8 cellular contexts compared by ENCODE assay signal in the genomic region with DNA sequence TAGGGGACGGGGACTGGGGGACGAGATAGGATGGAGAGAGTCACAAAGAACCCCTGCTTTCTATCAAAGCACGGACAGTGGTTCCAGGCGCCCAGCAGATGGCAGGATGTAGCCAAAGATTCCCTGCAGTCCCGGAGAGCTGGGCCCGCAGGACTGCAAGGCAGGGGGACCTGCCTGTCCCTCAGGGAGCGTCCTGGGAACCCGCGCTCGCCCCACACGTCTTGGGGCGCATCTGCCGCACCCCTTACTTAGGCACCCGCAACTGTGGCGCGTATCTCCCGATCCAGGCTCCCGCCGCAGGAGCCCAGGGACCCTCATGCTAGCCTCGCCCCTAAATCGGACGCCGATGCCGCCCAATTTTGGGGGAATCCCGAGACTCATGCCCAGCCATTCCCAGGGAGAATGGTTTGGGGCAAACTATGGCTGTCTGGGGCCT. TPM values are rescaled to one million over a fixed set of nuclear protein-coding genes. Genes with fewer than 3 reads are reported as not detected.
DNase-seq lines count a peak whose midpoint lies in the region; ATAC-seq, FAIRE-seq and TF ChIP-seq lines count a peak whose summit lies in the region.

No MANE protein-coding gene starts in this region.

- SMC1A ChIA-PET in GM12878 (lab: Charles Lee; ENCODE audit: uncharacterized antibody, unreplicated experiment): no interaction called here

- H3K4me1 Mint-ChIP-seq in progenitor cell of endocrine pancreas (ENCODE audit: low read depth): peaks cover 6% of the 10 kb centered on the region

- no TSS peak for BruUV-seq in GM12878 (replicated peaks; lab: Mats Ljungman, UMichigan)

- no peaks in the 10 kb centered on the region for H3K9me3 Mint-ChIP-seq in progenitor cell of endocrine pancreas (ENCODE audit: low read depth)

- H3K4me1 ChIP-seq in DND-41 (ENCODE audit: insufficient read depth, low read length) (peaks cover 38% of the 10 kb centered on the region), GM12878 (ENCODE audit: control insufficient read depth, insufficient read depth, low read length) (no peaks in the 10 kb centered on the region)

- TF ChIP-seq EP300 in GM12878 (IDR thresholded peaks at IDR 0.05; ENCODE audit: borderline replicate concordance in 1 of 2, control insufficient read depth in 1 of 2, low read depth in 2 of 2, low read length in 2 of 2): no peak

- peaks cover 21% of the 10 kb centered on the region for H3K79me2 ChIP-seq in DND-41 (ENCODE audit: insufficient read depth, low read length)
- H3K79me2 ChIP-seq in GM12878 (ENCODE audit: control insufficient read depth, insufficient read depth, low read length): no peaks in the 10 kb centered on the region

- H3K9ac ChIP-seq in DND-41 (ENCODE audit: low read depth, low read length): peak overlapping the region; percentile 71
- no peak overlapping the region for H3K9ac ChIP-seq in GM12878 (ENCODE audit: control insufficient read depth, insufficient read depth, low read length)

- H3K27ac ChIP-seq in DND-41 (ENCODE audit: low read length) (peak overlapping the region; percentile 73), GM12878 (ENCODE audit: control insufficient read depth, insufficient read depth) (no peak overlapping the region)

- FAIRE-seq in GM12878 (lab: Jason Lieb, UNC): no peak

- ATAC-seq in DND-41 (ENCODE audit: insufficient read depth, low read depth) (peak; percentile 49), GM12878 (peak; percentile 66), GM19324 (IDR thresholded peaks at IDR 0.05; ENCODE audit: low FRiP score, unreplicated experiment) (no peak)

- no peak for TF ChIP-seq POLR2A in GM12878 (IDR thresholded peaks at IDR 0.05; ENCODE audit: low read depth, low read length)

- peak overlapping the region; percentile 80 for H3K4me2 ChIP-seq in DND-41 (ENCODE audit: insufficient read depth, low read length)
- H3K4me2 ChIP-seq in GM12878 (ENCODE audit: control insufficient read depth, insufficient read depth): peak overlapping the region; percentile 55; the same call in 1 of the 2 replicates

- H3K27me3 ChIP-seq in DND-41 (ENCODE audit: insufficient read depth, low read length, poor library complexity): peaks cover 4% of the 10 kb centered on the region
- H3K27me3 ChIP-seq in GM12878 (replicated peaks in 1 of 2; ENCODE audit: control insufficient read depth in 2 of 2, insufficient read depth in 2 of 2, low read length in 1 of 2): peaks cover 5 to 12% of the 10 kb centered on the region in 2 experiments

- intact Hi-C loops in GM12878 (cut with micrococcal nuclease; ENCODE audit: unreplicated experiment): no loop called here

- TF ChIP-seq RAD21 in GM12878 (IDR thresholded peaks at IDR 0.05; ENCODE audit: insufficient read depth, low read depth, low read length): peak; percentile 58

- H3K4me3 Mint-ChIP-seq in progenitor cell of endocrine pancreas (ENCODE audit: low read depth): peak overlapping the region; percentile 81

- H3K36me3 ChIP-seq in DND-41 (ENCODE audit: insufficient read depth, low read length) (no peaks in the 10 kb centered on the region), GM12878 (ENCODE audit: control insufficient read depth in 2 of 2, insufficient read depth in 2 of 2, low read length in 1 of 2) (no peaks in the 10 kb centered on the region)

- no peaks in the 10 kb centered on the region for H3K9me3 ChIP-seq in DND-41 (ENCODE audit: insufficient read depth, low read length, severe bottlenecking)
- no peaks in the 10 kb centered on the region; the same call in 2 of the 3 replicates for H3K9me3 ChIP-seq in GM12878 (replicated peaks; ENCODE audit: control insufficient read depth, insufficient read depth, low read length)

- H3K27ac Mint-ChIP-seq in progenitor cell of endocrine pancreas: no peak overlapping the region

- H3K4me3 ChIP-seq in DND-41 (ENCODE audit: low read depth in 1 of 2, low read length in 2 of 2) (peak overlapping the region; percentile 33 to 61; a peak in 3 of 4 replicates), GM12878 (no peak overlapping the region)

- TF ChIP-seq CTCF in DND-41 (IDR thresholded peaks at IDR 0.05; ENCODE audit: borderline replicate concordance, extremely low read depth, low read length, poor library complexity, severe bottlenecking): peak; percentile 85
- TF ChIP-seq CTCF in GM12878 (IDR thresholded peaks at IDR 0.05 in 2 of 3, conservative IDR thresholded peaks at IDR 0.05 in 1 of 3; ENCODE audit: control insufficient read depth in 2 of 3, extremely low read depth in 1 of 3, insufficient read depth in 1 of 3, low read depth in 3 of 3, low read length in 3 of 3): peak; percentile 37 to 59 (median 44); a peak in 4 of 6 replicates
- TF ChIP-seq CTCF in progenitor cell of endocrine pancreas (IDR thresholded peaks at IDR 0.05; ENCODE audit: unreplicated experiment): peak; percentile 78

- CTCF ChIA-PET in HEK293T (lab: Yijun Ruan, JAX) (interaction anchor here (0.6 to 1.3 kb wide), 4 partner anchors 186 to 740 kb away, joined by 3 to 5 read pairs (median 4); no protein-coding TSS in a partner anchor), GM12878 (lab: Yijun Ruan, JAX) (no interaction called here)

- H3K27me3 Mint-ChIP-seq in progenitor cell of endocrine pancreas: peaks cover 61% of the 10 kb centered on the region

- peaks cover 6% of the 10 kb centered on the region; the same call in 1 of the 2 replicates for H4K20me1 ChIP-seq in DND-41 (ENCODE audit: insufficient read depth, low read length)
- H4K20me1 ChIP-seq in GM12878 (ENCODE audit: control insufficient read depth, insufficient read depth): no peaks in the 10 kb centered on the region

- H3K36me3 Mint-ChIP-seq in progenitor cell of endocrine pancreas (ENCODE audit: insufficient read depth): no peaks in the 10 kb centered on the region

- peak overlapping the region; percentile 74 for H2AFZ ChIP-seq in DND-41 (ENCODE audit: low read depth, low read length)
- H2AFZ ChIP-seq in GM12878 (ENCODE audit: control insufficient read depth, low read depth, low read length): no peak overlapping the region

- peak; percentile 61 for DNase-seq in DND-41
- peak; percentile 82 for DNase-seq in HEK293T (ENCODE audit: extremely low spot score)
- peak; percentile 90 for DNase-seq in NCI-H82 (lab: John Stamatoyannopoulos, UW)
- DNase-seq in GM12878 (ENCODE audit: low read depth, low spot score): no peak
- DNase-seq in hypothalamus (lab: John Stamatoyannopoulos, UW): peak in 42 of 51 donors; percentile 9 to 82 (median 50)
- peak; percentile 47 for DNase-seq in progenitor cell of endocrine pancreas (ENCODE audit: low spot score, unreplicated experiment)
- no peak for DNase-seq in NOMO-1 treated with DMSO at 0.1 percent for 48 hours (lab: John Stamatoyannopoulos, UW; ENCODE audit: unreplicated experiment)

- 1% methylated on average over 25 of the region's 25 CpGs for WGBS in GM12878 (ENCODE audit: insufficient coverage, insufficient replicate concordance, low lambda C conversion rate, missing lambda C conversion rate)

- RAD21 ChIA-PET in GM12878 (lab: Charles Lee; ENCODE audit: unreplicated experiment): no interaction called here

- POLR2A ChIA-PET in HEK293T (lab: Yijun Ruan, JAX) (no interaction called here), GM12878 (lab: Charles Lee) (no interaction called here)

- in situ Hi-C loops in GM12878 (cut with MboI): no loop called here

TF ChIP-seq in HEK293T, 16 proteins besides CTCF, POLR2A, EP300 and RAD21 (continues in another document):
- no peak for TF ChIP-seq HDGF (IDR thresholded peaks at IDR 0.05; ENCODE audit: borderline replicate concordance)
- TF ChIP-seq CTBP1 (IDR thresholded peaks at IDR 0.05; ENCODE audit: borderline replicate concordance): no peak
- TF ChIP-seq SP1 (IDR thresholded peaks at IDR 0.05): no peak
- no peak for TF ChIP-seq BHLHE40 (IDR thresholded peaks at IDR 0.05; ENCODE audit: borderline replicate concordance)

TF ChIP-seq in GM12878, 131 proteins besides CTCF, POLR2A, EP300 and RAD21:
- TF ChIP-seq RELA (IDR thresholded peaks at IDR 0.05; ENCODE audit: borderline replicate concordance, partially characterized antibody): no peak
- TF ChIP-seq SMC3 (IDR thresholded peaks at IDR 0.05; ENCODE audit: borderline replicate concordance, low read length): peak; percentile 43; the same call in 1 of the 2 replicates

RNA-seq across cellular contexts. Expression of a gene that starts 0.7 kb away (rescaled TPM):
- not detected in 2 replicates for total RNA-seq in GM12878 (2013; cell fraction: nucleolus; rRNA removed)
- not detected in 2 replicates for total RNA-seq in GM12878 (2014; rRNA removed)
- total RNA-seq in GM12878 (2014; rRNA removed; fragmentation: Illumina TruSeq; extraction: Trizol): 0.04 TPM in 1 of 2 replicates, not detected in the other
- not detected in 2 replicates for total RNA-seq in GM12878 (2021)
- not detected for polyA plus RNA-seq in GM12878 (2011; ENCODE audit: low read depth)
- polyA plus RNA-seq in GM12878 (2011; rRNA removed): not detected in 2 replicates
- not detected in 2 replicates for polyA plus RNA-seq in GM12878 (2011; cell fraction: cytosol; rRNA removed)
- polyA plus RNA-seq in GM12878 (2011; cell fraction: nucleus; rRNA removed): not detected in 2 replicates
- 0.12 and 0.17 TPM in 2 replicates for polyA plus RNA-seq in GM12878 (2012)
- polyA plus RNA-seq in GM12878 (2014; fragmentation: Illumina TruSeq; extraction: Trizol): not detected in 2 replicates
- not detected for polyA plus RNA-seq in GM12878 (2014; fragmentation: Nextera tagmentation; extraction: Ambion mirVana)
- polyA plus RNA-seq in GM12878 (2014; rRNA removed): 0.12 TPM in 1 of 2 replicates, not detected in the other
- polyA plus RNA-seq in GM12878 (2016; fragmentation: Nextera tagmentation; extraction: Ambion mirVana): under 1 TPM in 1 of 2 experiments, not detected in 1; 0.08 TPM
- not detected in 2 replicates for polyA minus RNA-seq in GM12878 (2011; rRNA and poly(A)+ RNA removed)
- not detected in 2 replicates for polyA minus RNA-seq in GM12878 (2011; cell fraction: cytosol; rRNA and poly(A)+ RNA removed)
- polyA minus RNA-seq in GM12878 (2011; cell fraction: nucleus; rRNA and poly(A)+ RNA removed): not detected in 2 replicates
- 0.24 and 0.36 TPM in 2 replicates for total RNA-seq in progenitor cell of endocrine pancreas

RNA-seq across cellular contexts. Expression of a gene that starts 31.3 kb away (rescaled TPM):
- not detected in 2 replicates for total RNA-seq in GM12878 (2013; cell fraction: nucleolus; rRNA removed)
- total RNA-seq in GM12878 (2014; rRNA removed): not detected in 2 replicates
- not detected in 2 replicates for total RNA-seq in GM12878 (2014; rRNA removed; fragmentation: Illumina TruSeq; extraction: Trizol)
- not detected in 2 replicates for total RNA-seq in GM12878 (2021)
- polyA plus RNA-seq in GM12878 (2011; ENCODE audit: low read depth): not detected
- polyA plus RNA-seq in GM12878 (2011; rRNA removed): not detected in 2 replicates
- polyA plus RNA-seq in GM12878 (2011; cell fraction: cytosol; rRNA removed): not detected in 2 replicates
- not detected in 2 replicates for polyA plus RNA-seq in GM12878 (2011; cell fraction: nucleus; rRNA removed)
- polyA plus RNA-seq in GM12878 (2012): not detected in 2 replicates
- not detected in 2 replicates for polyA plus RNA-seq in GM12878 (2014; fragmentation: Illumina TruSeq; extraction: Trizol)
- not detected for polyA plus RNA-seq in GM12878 (2014; fragmentation: Nextera tagmentation; extraction: Ambion mirVana)
- not detected in 2 replicates for polyA plus RNA-seq in GM12878 (2014; rRNA removed)
- polyA plus RNA-seq in GM12878 (2016; fragmentation: Nextera tagmentation; extraction: Ambion mirVana): not detected
- not detected in 2 replicates for polyA minus RNA-seq in GM12878 (2011; rRNA and poly(A)+ RNA removed)
- not detected in 2 replicates for polyA minus RNA-seq in GM12878 (2011; cell fraction: cytosol; rRNA and poly(A)+ RNA removed)
- not detected in 2 replicates for polyA minus RNA-seq in GM12878 (2011; cell fraction: nucleus; rRNA and poly(A)+ RNA removed)
- 1.2 TPM in 2 replicates for total RNA-seq in progenitor cell of endocrine pancreas

Comparison
In these comparisons a context has a peak if more than half of its experiments do, and no peak if none do; other contexts are left out.
1. DNase-seq: peak in DND-41 (single experiment), HEK293T (single experiment), NCI-H82 (single experiment), hypothalamus (42 of 51) and progenitor cell of endocrine pancreas (single experiment); none in GM12878 (single experiment) and NOMO-1 treated with DMSO at 0.1 percent for 48 hours (single experiment).
2. Peak in every context shown above with its lines, with median percentiles within 50 percentile points of each other: CTCF ChIP-seq.